Comparison of ENCODE assay signal across 20 cellular contexts in genomic region chr7:158031820-158032424, GRCh38.
A peak's percentile ranks its signal among the peaks of the same experiment; 100 is the strongest.
DNase-seq lines count a peak whose midpoint lies in the region; ATAC-seq and TF ChIP-seq lines count a peak whose summit lies in the region.
"Had no signal": no experiment of that assay in that cellular context is flagged by ENCODE, and none has a peak within 500 bp of the region (broad histone marks: within the 10 kb centered on the region; RNA-seq: fewer than 3 reads in every experiment).

No MANE protein-coding gene starts in this region.

- no peaks in the 10 kb centered on the region for H3K4me1 ChIP-seq in left ventricle myocardium inferior
- H3K4me1 ChIP-seq: Peyer's patch had no signal

- H3K4me3 Mint-ChIP-seq in glutamatergic neuron (ENCODE audit: unreplicated experiment) = no peak overlapping the region
- no peak overlapping the region for H3K4me3 Mint-ChIP-seq in stimulated activated effector memory CD8-positive, alpha-beta T cell treated with anti-CD3 and anti-CD28 coated beads, Interleukin-12 subunit alpha, Interleukin-12 subunit beta, amount 100 ng/mL, for 72 hours
- H3K4me3 Mint-ChIP-seq: CD4-positive, CD25-positive, alpha-beta regulatory T cell had no signal

- H3K9me3 ChIP-seq in left ventricle myocardium inferior (replicated peaks) = no peaks in the 10 kb centered on the region

- DNase-seq in cardiac septum (ENCODE audit: low spot score) (peak; percentile 38), left ventricle myocardium inferior (no peak), glutamatergic neuron (no peak), posterior vena cava (ENCODE audit: low spot score) (peak; percentile 62)
- no peak for DNase-seq in stimulated activated effector memory CD8-positive, alpha-beta T cell treated with anti-CD3 and anti-CD28 coated beads, Interleukin-12 subunit alpha, Interleukin-12 subunit beta, amount 100 ng/mL, for 72 hours (ENCODE audit: low spot score in 2 of 2)
- DNase-seq: ACHN; CD4-positive, CD25-positive, alpha-beta regulatory T cell; DMS53; NCI-H1048; NCI-H187; NCI-H2171; NCI-H510A; SHP77 had no signal

- H3K27ac ChIP-seq in left ventricle myocardium inferior (replicated peaks) = no peak overlapping the region
- H3K27ac ChIP-seq: HL-60, Peyer's patch had no signal

- no peaks in the 10 kb centered on the region for H3K36me3 ChIP-seq in left ventricle myocardium inferior
- H3K36me3 ChIP-seq: Peyer's patch had no signal

- peaks cover 20% of the 10 kb centered on the region for H3K9me3 Mint-ChIP-seq in glutamatergic neuron (ENCODE audit: unreplicated experiment)
- no peaks in the 10 kb centered on the region for H3K9me3 Mint-ChIP-seq in stimulated activated effector memory CD8-positive, alpha-beta T cell treated with anti-CD3 and anti-CD28 coated beads, Interleukin-12 subunit alpha, Interleukin-12 subunit beta, amount 100 ng/mL, for 72 hours

- H3K27me3 ChIP-seq in left ventricle myocardium inferior (ENCODE audit: low read depth) = peaks cover 54% of the 10 kb centered on the region
- H3K27me3 ChIP-seq: Peyer's patch had no signal

- H3K4me1 Mint-ChIP-seq in glutamatergic neuron (ENCODE audit: low read depth, unreplicated experiment) = peaks cover 11% of the 10 kb centered on the region
- H3K4me1 Mint-ChIP-seq in stimulated activated effector memory CD8-positive, alpha-beta T cell treated with anti-CD3 and anti-CD28 coated beads, Interleukin-12 subunit alpha, Interleukin-12 subunit beta, amount 100 ng/mL, for 72 hours = no peaks in the 10 kb centered on the region
- H3K4me1 Mint-ChIP-seq: CD4-positive, CD25-positive, alpha-beta regulatory T cell had no signal

- TF ChIP-seq CTCF in left ventricle myocardium inferior (IDR thresholded peaks at IDR 0.05; ENCODE audit: borderline replicate concordance) (no peak), glutamatergic neuron (IDR thresholded peaks at IDR 0.05; ENCODE audit: partially characterized antibody, unreplicated experiment) (no peak)

- no peak overlapping the region for H3K4me3 ChIP-seq in left ventricle myocardium inferior
- H3K4me3 ChIP-seq: GM12878, K562, Peyer's patch had no signal

- H3K27me3 Mint-ChIP-seq in glutamatergic neuron (ENCODE audit: unreplicated experiment) = peaks cover 10% of the 10 kb centered on the region
- H3K27me3 Mint-ChIP-seq: CD4-positive, CD25-positive, alpha-beta regulatory T cell had no signal

- no peak for ATAC-seq in GM18517 (IDR thresholded peaks at IDR 0.05; ENCODE audit: unreplicated experiment)
- ATAC-seq in HG03354 (IDR thresholded peaks at IDR 0.05; ENCODE audit: poor library complexity, severe bottlenecking, unreplicated experiment) = no peak
- ATAC-seq in stimulated activated effector memory CD8-positive, alpha-beta T cell treated with anti-CD3 and anti-CD28 coated beads, Interleukin-12 subunit alpha, Interleukin-12 subunit beta, amount 100 ng/mL, for 72 hours = no peak
- ATAC-seq: GM12878, HCT116, K562 had no signal

- peak overlapping the region; percentile 64 for H3K27ac Mint-ChIP-seq in glutamatergic neuron (ENCODE audit: unreplicated experiment)
- H3K27ac Mint-ChIP-seq in stimulated activated effector memory CD8-positive, alpha-beta T cell treated with anti-CD3 and anti-CD28 coated beads, Interleukin-12 subunit alpha, Interleukin-12 subunit beta, amount 100 ng/mL, for 72 hours = no peak overlapping the region
- H3K27ac Mint-ChIP-seq: CD4-positive, CD25-positive, alpha-beta regulatory T cell had no signal

- intact Hi-C loops in cardiac septum (cut with DNase I) (no loop called here), left ventricle myocardium inferior (cut with micrococcal nuclease) (no loop called here), posterior vena cava (cut with DNase I) (no loop called here)

- H3K36me3 Mint-ChIP-seq in glutamatergic neuron (ENCODE audit: unreplicated experiment) = peaks cover 29% of the 10 kb centered on the region
- no peaks in the 10 kb centered on the region for H3K36me3 Mint-ChIP-seq in stimulated activated effector memory CD8-positive, alpha-beta T cell treated with anti-CD3 and anti-CD28 coated beads, Interleukin-12 subunit alpha, Interleukin-12 subunit beta, amount 100 ng/mL, for 72 hours
- H3K36me3 Mint-ChIP-seq: CD4-positive, CD25-positive, alpha-beta regulatory T cell had no signal

Comparison
In these comparisons a context has a peak if more than half of its experiments do, and no peak if none do; other contexts are left out.
1. DNase-seq: peak in cardiac septum (single experiment) and posterior vena cava (single experiment); none in left ventricle myocardium inferior (single experiment), glutamatergic neuron (single experiment) and stimulated activated effector memory CD8-positive, alpha-beta T cell treated with anti-CD3 and anti-CD28 coated beads, Interleukin-12 subunit alpha, Interleukin-12 subunit beta, amount 100 ng/mL, for 72 hours (0 of 2).